9 cellular contexts compared by ENCODE assay signal in genomic region chr3:71132995-71133730, GRCh38.
A peak's percentile ranks its signal among the peaks of the same experiment; 100 is the strongest.
DNase-seq lines count a peak whose midpoint lies in the region; ATAC-seq and TF ChIP-seq lines count a peak whose summit lies in the region.
"Had no signal": no experiment of that assay in that cellular context is flagged by ENCODE, and none has a peak within 500 bp of the region (broad histone marks: within the 10 kb centered on the region; RNA-seq: fewer than 3 reads in every experiment).

No MANE protein-coding gene starts in this region.

- intact Hi-C loops in CD4-positive, alpha-beta memory T cell (cut with micrococcal nuclease), result loop anchor here (5.0 to 10.0 kb wide), 4 partner anchors 54 to 452 kb away; partner anchors contain the start of gene FOXP1

- no peaks in the 10 kb centered on the region for H3K27me3 Mint-ChIP-seq in CD4-positive, alpha-beta memory T cell
- H3K27me3 Mint-ChIP-seq in T-cell (no peaks in the 10 kb centered on the region), mesothelial cell of epicardium (ENCODE audit: low read depth) (no peaks in the 10 kb centered on the region)

- no peaks in the 10 kb centered on the region for H3K9me3 ChIP-seq in CD4-positive, alpha-beta memory T cell (ENCODE audit: control insufficient read depth in 1 of 2, low read length in 2 of 2)
- no peaks in the 10 kb centered on the region for H3K9me3 ChIP-seq in HAP-1

- in situ Hi-C loops in HAP-1 (cut with MboI; ENCODE audit: low sequenced_read_pairs), result no loop called here

- no peak for DNase-seq in CD4-positive, alpha-beta memory T cell
- DNase-seq in HAP-1 (ENCODE audit: low spot score in 2 of 2), result peak; percentile 56 to 59
- no peak for DNase-seq in T-cell
- DNase-seq in mesothelial cell of epicardium (ENCODE audit: low spot score in 2 of 2, unreplicated experiment in 2 of 2), result no peak
- no peak for DNase-seq in dedifferentiated amniotic fluid mesenchymal stem cell (ENCODE audit: extremely low spot score)
- DNase-seq in glomerular visceral epithelial cell (ENCODE audit: extremely low spot score), result no peak
- DNase-seq in HCEC 1CT, result no peak
- no peak for DNase-seq in AG20443 (ENCODE audit: low spot score)

- H3K4me3 Mint-ChIP-seq in CD4-positive, alpha-beta memory T cell, result peak overlapping the region in 5 of 8 donors; percentile 0 to 52 (median 22)
- peak overlapping the region in 1 of 3 donors; percentile 83 for H3K4me3 Mint-ChIP-seq in T-cell
- H3K4me3 Mint-ChIP-seq in mesothelial cell of epicardium, result no peak overlapping the region

- ATAC-seq in T-cell (replicated peaks in 1 of 4), result no peak

- peaks cover 36 to 95% (median 57%) of the 10 kb centered on the region in 4 donors for H3K4me1 Mint-ChIP-seq in CD4-positive, alpha-beta memory T cell
- peaks cover 81 to 97% (median 82%) of the 10 kb centered on the region in 3 donors for H3K4me1 Mint-ChIP-seq in T-cell
- peaks cover 89% of the 10 kb centered on the region for H3K4me1 Mint-ChIP-seq in mesothelial cell of epicardium

- no peak overlapping the region for H3K27ac ChIP-seq in CD4-positive, alpha-beta memory T cell (ENCODE audit: low read depth, low read length)
- H3K27ac ChIP-seq: HL-60 had no signal

- H3K27me3 ChIP-seq in CD4-positive, alpha-beta memory T cell (ENCODE audit: insufficient read depth, low read length), result no peaks in the 10 kb centered on the region
- no peaks in the 10 kb centered on the region for H3K27me3 ChIP-seq in HAP-1 (ENCODE audit: low read depth)

- peak overlapping the region; percentile 84 to 98 (median 93) for H3K27ac Mint-ChIP-seq in CD4-positive, alpha-beta memory T cell
- H3K27ac Mint-ChIP-seq in T-cell (peak overlapping the region; percentile 97 to 99), mesothelial cell of epicardium (peak overlapping the region; percentile 81)

- CTCF ChIA-PET in CD4-positive, alpha-beta memory T cell (lab: Charles Lee; ENCODE audit: partially characterized antibody), result no interaction called here
- CTCF ChIA-PET in T-cell (lab: Charles Lee), result no interaction called here

- no peaks in the 10 kb centered on the region for H3K36me3 ChIP-seq in CD4-positive, alpha-beta memory T cell (ENCODE audit: insufficient read depth, low read length)
- no peaks in the 10 kb centered on the region for H3K36me3 ChIP-seq in HAP-1 (replicated peaks)

- peaks cover 65% of the 10 kb centered on the region for H3K4me1 ChIP-seq in CD4-positive, alpha-beta memory T cell (ENCODE audit: insufficient read depth, low read length)
- peaks cover 53% of the 10 kb centered on the region for H3K4me1 ChIP-seq in HAP-1

- no peak for TF ChIP-seq CTCF in mesothelial cell of epicardium (IDR thresholded peaks at IDR 0.05; ENCODE audit: unreplicated experiment)

- H3K4me3 ChIP-seq in CD4-positive, alpha-beta memory T cell (ENCODE audit: low read length in 2 of 2), result no peak overlapping the region
- no peak overlapping the region for H3K4me3 ChIP-seq in HAP-1

- POLR2A ChIA-PET in CD4-positive, alpha-beta memory T cell (lab: Charles Lee; ENCODE audit: partially characterized antibody), result interaction anchor here (1.0 to 5.2 kb wide), 4 partner anchors 10 to 358 kb away, joined by 3 to 75 read pairs (median 4); no protein-coding TSS in a partner anchor
- POLR2A ChIA-PET in T-cell (lab: Charles Lee), result interaction anchor here (0.5 to 1.3 kb wide), 5 partner anchors 9 to 310 kb away, joined by 3 to 7 read pairs (median 4); no protein-coding TSS in a partner anchor

- H3K9me3 Mint-ChIP-seq in CD4-positive, alpha-beta memory T cell, result peaks cover 0 to 3% (median 0%) of the 10 kb centered on the region in 8 donors
- H3K9me3 Mint-ChIP-seq in T-cell (no peaks in the 10 kb centered on the region), mesothelial cell of epicardium (no peaks in the 10 kb centered on the region)

- H3K36me3 Mint-ChIP-seq in CD4-positive, alpha-beta memory T cell, result peaks cover 0 to 20% of the 10 kb centered on the region in 2 donors
- H3K36me3 Mint-ChIP-seq in T-cell (peaks cover 3% of the 10 kb centered on the region), mesothelial cell of epicardium (no peaks in the 10 kb centered on the region)

Comparison
In these comparisons a context has a peak if more than half of its experiments do, and no peak if none do; other contexts are left out.
1. DNase-seq: peak in HAP-1 (2 of 2); none in CD4-positive, alpha-beta memory T cell (0 of 5), T-cell (0 of 34), mesothelial cell of epicardium (0 of 2), dedifferentiated amniotic fluid mesenchymal stem cell (single experiment), glomerular visceral epithelial cell (single experiment), HCEC 1CT (single experiment) and AG20443 (single experiment).
2. Peak in every context shown above with its lines, with median percentiles within 50 percentile points of each other: H3K27ac Mint-ChIP-seq.